15 cellular contexts compared by ENCODE assay signal in genomic region chr11:130781906-130782305, GRCh38.
A peak's percentile ranks its signal among the peaks of the same experiment; 100 is the strongest.
DNase-seq lines count a peak whose midpoint lies in the region; ATAC-seq and TF ChIP-seq lines count a peak whose summit lies in the region.
"Had no signal": no experiment of that assay in that cellular context is flagged by ENCODE, and none has a peak within 500 bp of the region (broad histone marks: within the 10 kb centered on the region; RNA-seq: fewer than 3 reads in every experiment).

No MANE protein-coding gene starts in this region.

- H3K9me3 ChIP-seq in SJCRH30 (replicated peaks): no peaks in the 10 kb centered on the region
- H3K9me3 ChIP-seq: neutrophil had no signal

- intact Hi-C loops in activated T-helper 2 cell treated with anti-CD3 and anti-CD28 coated beads, Interferon-gamma antibody, Interleukin-2, Interleukin-4, amounts not matched to agents 10 μg/mL and 5 μg/mL and 100 μg/mL, durations not matched to agents 14 hours and 24 hours and 36 hours (cut with micrococcal nuclease): no loop called here

- no peaks in the 10 kb centered on the region for H3K36me3 ChIP-seq in SJCRH30
- H3K36me3 ChIP-seq: neutrophil had no signal

- peak; percentile 61 for ATAC-seq in omental fat pad (ENCODE audit: low FRiP score)

- H3K4me3 Mint-ChIP-seq in activated T-helper 2 cell treated with anti-CD3 and anti-CD28 coated beads, Interferon-gamma antibody, Interleukin-2, Interleukin-4, amounts not matched to agents 10 μg/mL and 5 μg/mL and 100 μg/mL, durations not matched to agents 14 hours and 24 hours and 36 hours (ENCODE audit: low read depth): no peak overlapping the region
- H3K4me3 Mint-ChIP-seq: activated CD4-positive, alpha-beta memory T cell treated with anti-CD3 and anti-CD28 coated beads for 36 hours; activated naive CD4-positive, alpha-beta T cell treated with anti-CD3 and anti-CD28 coated beads, Interleukin-2, amount 50 U/mL, for 24 hours; CD4-positive, CD25-positive, alpha-beta regulatory T cell had no signal

- no peak for TF ChIP-seq CTCF in fibroblast of mammary gland (conservative IDR thresholded peaks at IDR 0.05; ENCODE audit: control insufficient read depth, insufficient read depth, low read depth, low read length)
- no peak for TF ChIP-seq CTCF in omental fat pad (IDR thresholded peaks at IDR 0.05)

- H3K4me3 ChIP-seq in SJCRH30: no peak overlapping the region
- H3K4me3 ChIP-seq in fibroblast of mammary gland (ENCODE audit: control insufficient read depth, low read depth, low read length): no peak overlapping the region

- no peak overlapping the region for H3K27ac Mint-ChIP-seq in activated T-helper 2 cell treated with anti-CD3 and anti-CD28 coated beads, Interferon-gamma antibody, Interleukin-2, Interleukin-4, amounts not matched to agents 10 μg/mL and 5 μg/mL and 100 μg/mL, durations not matched to agents 14 hours and 24 hours and 36 hours
- H3K27ac Mint-ChIP-seq: activated CD4-positive, alpha-beta memory T cell treated with anti-CD3 and anti-CD28 coated beads for 36 hours; activated naive CD4-positive, alpha-beta T cell treated with anti-CD3 and anti-CD28 coated beads, Interleukin-2, amount 50 U/mL, for 24 hours; CD4-positive, CD25-positive, alpha-beta regulatory T cell had no signal

- peaks cover 4% of the 10 kb centered on the region for H3K4me1 Mint-ChIP-seq in activated T-helper 2 cell treated with anti-CD3 and anti-CD28 coated beads, Interferon-gamma antibody, Interleukin-2, Interleukin-4, amounts not matched to agents 10 μg/mL and 5 μg/mL and 100 μg/mL, durations not matched to agents 14 hours and 24 hours and 36 hours (ENCODE audit: low read depth)
- H3K4me1 Mint-ChIP-seq: activated naive CD4-positive, alpha-beta T cell treated with anti-CD3 and anti-CD28 coated beads, Interleukin-2, amount 50 U/mL, for 24 hours; CD4-positive, CD25-positive, alpha-beta regulatory T cell had no signal

- H3K36me3 Mint-ChIP-seq in activated T-helper 2 cell treated with anti-CD3 and anti-CD28 coated beads, Interferon-gamma antibody, Interleukin-2, Interleukin-4, amounts not matched to agents 10 μg/mL and 5 μg/mL and 100 μg/mL, durations not matched to agents 14 hours and 24 hours and 36 hours (ENCODE audit: low read depth): no peaks in the 10 kb centered on the region
- H3K36me3 Mint-ChIP-seq: activated CD4-positive, alpha-beta memory T cell treated with anti-CD3 and anti-CD28 coated beads for 36 hours; activated naive CD4-positive, alpha-beta T cell treated with anti-CD3 and anti-CD28 coated beads, Interleukin-2, amount 50 U/mL, for 24 hours; CD4-positive, CD25-positive, alpha-beta regulatory T cell had no signal

- peaks cover 29% of the 10 kb centered on the region for H3K4me1 ChIP-seq in SJCRH30

- H3K27me3 Mint-ChIP-seq in activated T-helper 2 cell treated with anti-CD3 and anti-CD28 coated beads, Interferon-gamma antibody, Interleukin-2, Interleukin-4, amounts not matched to agents 10 μg/mL and 5 μg/mL and 100 μg/mL, durations not matched to agents 14 hours and 24 hours and 36 hours (ENCODE audit: low read depth): no peaks in the 10 kb centered on the region
- H3K27me3 Mint-ChIP-seq: CD4-positive, CD25-positive, alpha-beta regulatory T cell had no signal

- no peaks in the 10 kb centered on the region for H3K27me3 ChIP-seq in SJCRH30
- H3K27me3 ChIP-seq: neutrophil had no signal

- H3K27ac ChIP-seq in SJCRH30: peak overlapping the region; percentile 50
- H3K27ac ChIP-seq: KMS-11, neutrophil had no signal

- DNase-seq in Daoy (ENCODE audit: low read depth): peak; percentile 85
- DNase-seq in SJCRH30: no peak
- DNase-seq in fibroblast of mammary gland (ENCODE audit: low read depth): peak; percentile 90
- DNase-seq in omental fat pad (ENCODE audit: low spot score): no peak
- DNase-seq in LoVo (ENCODE audit: low spot score): no peak
- no peak for DNase-seq in activated T-helper 2 cell treated with anti-CD3 and anti-CD28 coated beads, Interferon-gamma antibody, Interleukin-2, Interleukin-4, amounts not matched to agents 10 μg/mL and 5 μg/mL and 100 μg/mL, durations not matched to agents 14 hours and 24 hours and 36 hours (ENCODE audit: low spot score)
- DNase-seq in globus pallidus (ENCODE audit: low spot score): no peak
- no peak for DNase-seq in middle frontal gyrus (ENCODE audit: extremely low spot score, low spot score)
- DNase-seq: activated CD4-positive, alpha-beta memory T cell treated with anti-CD3 and anti-CD28 coated beads for 36 hours; CD4-positive, CD25-positive, alpha-beta regulatory T cell; effector memory CD4-positive, alpha-beta T cell; stimulated activated CD4-positive, alpha-beta T cell treated with anti-CD3 and anti-CD28 coated beads, Interleukin-2, amount 100 ng/mL, for 24 hours had no signal

- no peaks in the 10 kb centered on the region for H3K9me3 Mint-ChIP-seq in activated T-helper 2 cell treated with anti-CD3 and anti-CD28 coated beads, Interferon-gamma antibody, Interleukin-2, Interleukin-4, amounts not matched to agents 10 μg/mL and 5 μg/mL and 100 μg/mL, durations not matched to agents 14 hours and 24 hours and 36 hours
- H3K9me3 Mint-ChIP-seq: activated CD4-positive, alpha-beta memory T cell treated with anti-CD3 and anti-CD28 coated beads for 36 hours; CD4-positive, CD25-positive, alpha-beta regulatory T cell had no signal

Comparison
In these comparisons a context has a peak if more than half of its experiments do, and no peak if none do; other contexts are left out.
1. DNase-seq: peak in Daoy (single experiment) and fibroblast of mammary gland (single experiment); none in SJCRH30 (0 of 2), omental fat pad (single experiment), LoVo (single experiment), activated T-helper 2 cell treated with anti-CD3 and anti-CD28 coated beads, Interferon-gamma antibody, Interleukin-2, Interleukin-4, amounts not matched to agents 10 μg/mL and 5 μg/mL and 100 μg/mL, durations not matched to agents 14 hours and 24 hours and 36 hours (single experiment), globus pallidus (single experiment) and middle frontal gyrus (single experiment).